Comparison of ENCODE assay signal across 3 cellular contexts in the genomic region with DNA sequence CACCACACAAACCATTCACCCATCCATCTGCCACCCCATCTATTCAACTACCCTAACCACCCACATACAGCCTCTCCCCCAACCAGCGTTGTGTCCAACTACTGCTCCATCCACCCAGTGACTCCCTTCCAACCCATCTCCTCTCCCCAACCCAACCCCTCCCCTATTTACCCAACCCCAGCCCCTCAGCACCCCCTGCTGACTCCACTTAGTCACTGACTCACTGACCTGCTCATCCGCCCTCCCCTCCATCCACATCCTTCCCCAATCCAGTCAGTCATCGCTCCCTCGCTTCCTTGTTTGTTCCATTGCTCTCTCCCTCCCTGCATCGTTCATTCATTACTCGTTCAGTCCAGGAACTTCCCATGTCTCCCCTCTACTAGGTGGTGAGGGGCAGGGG.
TF ChIP-seq lines count a peak whose summit lies in the region.

No MANE protein-coding gene starts in this region.

TF ChIP-seq in HEK293, 187 proteins besides CTCF, POLR2A, EP300 and RAD21:
- TF ChIP-seq ZNF544 (tag by site-specific recombination; IDR thresholded peaks at IDR 0.05) (no peak), SCRT2 (tag by site-specific recombination; IDR thresholded peaks at IDR 0.05) (0 out of 2 replicates have a peak, but pooled peaks have one; percentile 1), ZFHX2 (tag by site-specific recombination; conservative IDR thresholded peaks at IDR 0.05) (0 out of 2 replicates have a peak, but pooled peaks have one; percentile 15), ZBTB21 (tag by site-specific recombination; IDR thresholded peaks at IDR 0.05) (no peak)
- TF ChIP-seq, protein P1, sequence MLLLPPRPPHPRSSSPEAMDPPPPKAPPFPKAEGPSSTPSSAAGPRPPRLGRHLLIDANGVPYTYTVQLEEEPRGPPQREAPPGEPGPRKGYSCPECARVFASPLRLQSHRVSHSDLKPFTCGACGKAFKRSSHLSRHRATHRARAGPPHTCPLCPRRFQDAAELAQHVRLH (tag by site-specific recombination; IDR thresholded peaks at IDR 0.05), result no peak

TF ChIP-seq in H1, 55 proteins besides CTCF, POLR2A, EP300 and RAD21:
- TF ChIP-seq NANOG (IDR thresholded peaks at IDR 0.05; ENCODE audit: insufficient read depth, low read depth, low read length, poor library complexity, severe bottlenecking) (no peak), EGR1 (IDR thresholded peaks at IDR 0.05; ENCODE audit: borderline replicate concordance, low read depth, low read length) (no peak), RFX5 (IDR thresholded peaks at IDR 0.05; ENCODE audit: borderline replicate concordance, low read depth, low read length) (no peak), POLR2AphosphoS5 (IDR thresholded peaks at IDR 0.05; ENCODE audit: low read depth, low read length) (no peak), YY1 (IDR thresholded peaks at IDR 0.05; ENCODE audit: low read depth, low read length) (no peak), SRF (IDR thresholded peaks at IDR 0.05; ENCODE audit: low read depth, low read length) (no peak), SAP30 (IDR thresholded peaks at IDR 0.05; ENCODE audit: insufficient read depth, insufficient replicate concordance, low read length) (no peak), SIX5 (IDR thresholded peaks at IDR 0.05; ENCODE audit: low read depth, low read length) (no peak), GTF2F1 (IDR thresholded peaks at IDR 0.05; ENCODE audit: borderline replicate concordance, low read depth, low read length) (no peak), HDAC6 (IDR thresholded peaks at IDR 0.05; ENCODE audit: low read depth, low read length) (no peak), ASH2L (IDR thresholded peaks at IDR 0.05; ENCODE audit: low read length) (no peak), GABPA (IDR thresholded peaks at IDR 0.05; ENCODE audit: borderline replicate concordance, insufficient read depth, low read length) (no peak), PHF8 (conservative IDR thresholded peaks at IDR 0.05; ENCODE audit: low read depth, low read length) (no peak)
- TF ChIP-seq, protein P2, sequence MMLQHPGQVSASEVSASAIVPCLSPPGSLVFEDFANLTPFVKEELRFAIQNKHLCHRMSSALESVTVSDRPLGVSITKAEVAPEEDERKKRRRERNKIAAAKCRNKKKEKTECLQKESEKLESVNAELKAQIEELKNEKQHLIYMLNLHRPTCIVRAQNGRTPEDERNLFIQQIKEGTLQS (IDR thresholded peaks at IDR 0.05; ENCODE audit: insufficient read depth, low read depth, low read length), result no peak
- TF ChIP-seq, protein P3, sequence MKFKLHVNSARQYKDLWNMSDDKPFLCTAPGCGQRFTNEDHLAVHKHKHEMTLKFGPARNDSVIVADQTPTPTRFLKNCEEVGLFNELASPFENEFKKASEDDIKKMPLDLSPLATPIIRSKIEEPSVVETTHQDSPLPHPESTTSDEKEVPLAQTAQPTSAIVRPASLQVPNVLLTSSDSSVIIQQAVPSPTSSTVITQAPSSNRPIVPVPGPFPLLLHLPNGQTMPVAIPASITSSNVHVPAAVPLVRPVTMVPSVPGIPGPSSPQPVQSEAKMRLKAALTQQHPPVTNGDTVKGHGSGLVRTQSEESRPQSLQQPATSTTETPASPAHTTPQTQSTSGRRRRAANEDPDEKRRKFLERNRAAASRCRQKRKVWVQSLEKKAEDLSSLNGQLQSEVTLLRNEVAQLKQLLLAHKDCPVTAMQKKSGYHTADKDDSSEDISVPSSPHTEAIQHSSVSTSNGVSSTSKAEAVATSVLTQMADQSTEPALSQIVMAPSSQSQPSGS (IDR thresholded peaks at IDR 0.05; ENCODE audit: low read length), result no peak
- TF ChIP-seq, protein P4, sequence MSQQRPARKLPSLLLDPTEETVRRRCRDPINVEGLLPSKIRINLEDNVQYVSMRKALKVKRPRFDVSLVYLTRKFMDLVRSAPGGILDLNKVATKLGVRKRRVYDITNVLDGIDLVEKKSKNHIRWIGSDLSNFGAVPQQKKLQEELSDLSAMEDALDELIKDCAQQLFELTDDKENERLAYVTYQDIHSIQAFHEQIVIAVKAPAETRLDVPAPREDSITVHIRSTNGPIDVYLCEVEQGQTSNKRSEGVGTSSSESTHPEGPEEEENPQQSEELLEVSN (IDR thresholded peaks at IDR 0.05), result no peak
- TF ChIP-seq, protein P5, sequence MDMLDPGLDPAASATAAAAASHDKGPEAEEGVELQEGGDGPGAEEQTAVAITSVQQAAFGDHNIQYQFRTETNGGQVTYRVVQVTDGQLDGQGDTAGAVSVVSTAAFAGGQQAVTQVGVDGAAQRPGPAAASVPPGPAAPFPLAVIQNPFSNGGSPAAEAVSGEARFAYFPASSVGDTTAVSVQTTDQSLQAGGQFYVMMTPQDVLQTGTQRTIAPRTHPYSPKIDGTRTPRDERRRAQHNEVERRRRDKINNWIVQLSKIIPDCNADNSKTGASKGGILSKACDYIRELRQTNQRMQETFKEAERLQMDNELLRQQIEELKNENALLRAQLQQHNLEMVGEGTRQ (IDR thresholded peaks at IDR 0.05; ENCODE audit: low read length), result no peak

TF ChIP-seq in GM12891, 5 proteins besides CTCF, POLR2A, EP300 and RAD21:
- TF ChIP-seq POLR2AphosphoS5 (IDR thresholded peaks at IDR 0.05; ENCODE audit: low read depth, low read length), result no peak
- TF ChIP-seq PAX5 (IDR thresholded peaks at IDR 0.05; ENCODE audit: insufficient read depth, low read length, severe bottlenecking), result no peak
- TF ChIP-seq POU2F2 (IDR thresholded peaks at IDR 0.05; ENCODE audit: low read depth, low read length), result no peak
- no peak for TF ChIP-seq TAF1 (IDR thresholded peaks at IDR 0.05; ENCODE audit: low read depth, low read length)
- TF ChIP-seq SPI1 (IDR thresholded peaks at IDR 0.05; ENCODE audit: low read depth, low read length), result no peak
